In genomic region chr22:31681625-31682345, GRCh38 we compare ENCODE assay signal across 1 cellular context.
TF ChIP-seq lines count a peak whose summit lies in the region.

No MANE protein-coding gene starts in this region.

TF ChIP-seq in IMR-90, 13 proteins besides CTCF, POLR2A, EP300 and RAD21:
- no peak for TF ChIP-seq CEBPB (IDR thresholded peaks at IDR 0.05; ENCODE audit: low read depth, low read length)
- TF ChIP-seq RCOR1 (IDR thresholded peaks at IDR 0.05; ENCODE audit: insufficient replicate concordance, low read length) = no peak
- TF ChIP-seq RFX5 (IDR thresholded peaks at IDR 0.05; ENCODE audit: low read depth, low read length) = no peak
- TF ChIP-seq, protein P1, sequence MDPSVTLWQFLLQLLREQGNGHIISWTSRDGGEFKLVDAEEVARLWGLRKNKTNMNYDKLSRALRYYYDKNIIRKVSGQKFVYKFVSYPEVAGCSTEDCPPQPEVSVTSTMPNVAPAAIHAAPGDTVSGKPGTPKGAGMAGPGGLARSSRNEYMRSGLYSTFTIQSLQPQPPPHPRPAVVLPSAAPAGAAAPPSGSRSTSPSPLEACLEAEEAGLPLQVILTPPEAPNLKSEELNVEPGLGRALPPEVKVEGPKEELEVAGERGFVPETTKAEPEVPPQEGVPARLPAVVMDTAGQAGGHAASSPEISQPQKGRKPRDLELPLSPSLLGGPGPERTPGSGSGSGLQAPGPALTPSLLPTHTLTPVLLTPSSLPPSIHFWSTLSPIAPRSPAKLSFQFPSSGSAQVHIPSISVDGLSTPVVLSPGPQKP (IDR thresholded peaks at IDR 0.05; ENCODE audit: borderline replicate concordance, low read depth, low read length) = no peak
- TF ChIP-seq CHD1 (IDR thresholded peaks at IDR 0.05; ENCODE audit: low read depth, low read length) = no peak
- TF ChIP-seq, protein P2, sequence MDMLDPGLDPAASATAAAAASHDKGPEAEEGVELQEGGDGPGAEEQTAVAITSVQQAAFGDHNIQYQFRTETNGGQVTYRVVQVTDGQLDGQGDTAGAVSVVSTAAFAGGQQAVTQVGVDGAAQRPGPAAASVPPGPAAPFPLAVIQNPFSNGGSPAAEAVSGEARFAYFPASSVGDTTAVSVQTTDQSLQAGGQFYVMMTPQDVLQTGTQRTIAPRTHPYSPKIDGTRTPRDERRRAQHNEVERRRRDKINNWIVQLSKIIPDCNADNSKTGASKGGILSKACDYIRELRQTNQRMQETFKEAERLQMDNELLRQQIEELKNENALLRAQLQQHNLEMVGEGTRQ (IDR thresholded peaks at IDR 0.05; ENCODE audit: low read depth, low read length) = no peak
- no peak for TF ChIP-seq BHLHE40 (IDR thresholded peaks at IDR 0.05; ENCODE audit: low read depth, low read length)
- no peak for TF ChIP-seq MAFK (IDR thresholded peaks at IDR 0.05; ENCODE audit: low read depth, low read length)
- TF ChIP-seq SMC3 (IDR thresholded peaks at IDR 0.05; ENCODE audit: low read depth, low read length) = no peak
- no peak for TF ChIP-seq MAZ (IDR thresholded peaks at IDR 0.05; ENCODE audit: borderline replicate concordance, low read depth, low read length)
- TF ChIP-seq FOS (IDR thresholded peaks at IDR 0.05; ENCODE audit: low read depth, low read length) = no peak
- TF ChIP-seq NFE2L2 (IDR thresholded peaks at IDR 0.05; ENCODE audit: low read depth, low read length) = no peak
- TF ChIP-seq MXI1 (IDR thresholded peaks at IDR 0.05; ENCODE audit: borderline replicate concordance, low read depth, low read length) = no peak
